1 cellular context compared by ENCODE assay signal in the genomic region with DNA sequence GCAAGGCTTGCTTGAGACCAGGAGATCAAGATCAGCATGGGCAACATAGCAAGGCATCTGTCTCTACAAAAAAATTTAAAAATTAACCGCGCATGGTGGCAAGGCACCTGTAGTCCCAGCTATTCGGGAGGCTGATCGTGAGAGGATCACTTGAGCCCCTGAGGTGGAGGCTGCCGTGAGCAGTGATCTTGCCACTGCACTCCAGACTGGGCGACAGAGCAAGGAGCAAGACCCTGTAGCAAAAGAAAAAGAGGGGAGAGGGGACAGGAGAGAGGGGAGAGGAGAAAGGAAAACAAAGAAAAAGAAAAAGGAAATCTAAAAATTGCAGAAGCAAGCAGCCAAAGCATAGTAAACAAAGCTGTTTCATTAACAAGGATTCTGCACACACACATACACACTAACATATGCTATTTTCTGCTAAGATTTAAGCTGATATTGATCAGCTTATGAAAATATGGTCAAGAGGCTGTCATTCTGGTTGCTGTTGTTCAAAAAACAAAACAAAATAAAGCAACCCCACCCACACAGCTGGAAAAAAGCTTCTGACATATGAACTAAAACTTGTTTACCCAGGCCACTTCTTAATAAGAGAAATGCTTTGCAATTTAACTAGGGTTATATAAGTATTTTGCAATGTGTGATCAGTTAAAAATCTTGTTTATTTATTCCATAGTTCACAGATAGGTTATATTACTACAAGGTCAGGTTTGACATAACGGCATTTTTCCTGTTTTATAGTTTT.
TF ChIP-seq lines count a peak whose summit lies in the region.

No MANE protein-coding gene starts in this region.

TF ChIP-seq in H1, 55 proteins besides CTCF, POLR2A, EP300 and RAD21:
- no peak for TF ChIP-seq POLR2AphosphoS5 (IDR thresholded peaks at IDR 0.05; ENCODE audit: low read depth, low read length)
- no peak for TF ChIP-seq CBX5 (IDR thresholded peaks at IDR 0.05; ENCODE audit: low read depth, low read length)
- TF ChIP-seq ZNF274 (IDR thresholded peaks at IDR 0.05; ENCODE audit: borderline replicate concordance, extremely low read depth, low read length), result no peak
- TF ChIP-seq RFX5 (IDR thresholded peaks at IDR 0.05; ENCODE audit: borderline replicate concordance, low read depth, low read length), result no peak
- TF ChIP-seq CREB1 (IDR thresholded peaks at IDR 0.05), result no peak
